ENCODE assay signal across 8 cellular contexts in genomic region chr19:50804420-50805272, GRCh38.
DNase-seq lines count a peak whose midpoint lies in the region; ATAC-seq and TF ChIP-seq lines count a peak whose summit lies in the region.

No MANE protein-coding gene starts in this region.

- ATAC-seq in GM19025 (IDR thresholded peaks at IDR 0.05; ENCODE audit: low read depth, unreplicated experiment) (peak; percentile 94), HG03280 (IDR thresholded peaks at IDR 0.05; ENCODE audit: unreplicated experiment) (peak; percentile 92)

- TF ChIP-seq CTCF in AG09309 (IDR thresholded peaks at IDR 0.05; ENCODE audit: control insufficient read depth, insufficient read depth, low read depth, low read length, missing control alignments): no peak

- DNase-seq in AG09309 (ENCODE audit: low read depth) (peak; percentile 96), NCI-H345 (lab: John Stamatoyannopoulos, UW) (peak; percentile 96), inferior parietal cortex (ENCODE audit: extremely low spot score) (peak; percentile 97), smooth muscle cell of the brain vasculature (ENCODE audit: low read depth, low spot score) (peak; percentile 94)
- peak; percentile 90 to 98 (median 94) for DNase-seq in activated CD4-positive, CD25-positive, alpha-beta regulatory T cell (lab: John Stamatoyannopoulos, UW)
- DNase-seq in central memory CD4-positive, alpha-beta T cell: peak; percentile 98

- H3K4me3 ChIP-seq in AG09309 (ENCODE audit: control insufficient read depth, low read depth, low read length): peak overlapping the region; percentile 98

Comparison
In these comparisons a context has a peak if more than half of its experiments do, and no peak if none do; other contexts are left out.
1. Peak in every context shown above with its lines: DNase-seq, ATAC-seq and H3K4me3 ChIP-seq.